Comparison of ENCODE assay signal across 17 cellular contexts in the genomic region with DNA sequence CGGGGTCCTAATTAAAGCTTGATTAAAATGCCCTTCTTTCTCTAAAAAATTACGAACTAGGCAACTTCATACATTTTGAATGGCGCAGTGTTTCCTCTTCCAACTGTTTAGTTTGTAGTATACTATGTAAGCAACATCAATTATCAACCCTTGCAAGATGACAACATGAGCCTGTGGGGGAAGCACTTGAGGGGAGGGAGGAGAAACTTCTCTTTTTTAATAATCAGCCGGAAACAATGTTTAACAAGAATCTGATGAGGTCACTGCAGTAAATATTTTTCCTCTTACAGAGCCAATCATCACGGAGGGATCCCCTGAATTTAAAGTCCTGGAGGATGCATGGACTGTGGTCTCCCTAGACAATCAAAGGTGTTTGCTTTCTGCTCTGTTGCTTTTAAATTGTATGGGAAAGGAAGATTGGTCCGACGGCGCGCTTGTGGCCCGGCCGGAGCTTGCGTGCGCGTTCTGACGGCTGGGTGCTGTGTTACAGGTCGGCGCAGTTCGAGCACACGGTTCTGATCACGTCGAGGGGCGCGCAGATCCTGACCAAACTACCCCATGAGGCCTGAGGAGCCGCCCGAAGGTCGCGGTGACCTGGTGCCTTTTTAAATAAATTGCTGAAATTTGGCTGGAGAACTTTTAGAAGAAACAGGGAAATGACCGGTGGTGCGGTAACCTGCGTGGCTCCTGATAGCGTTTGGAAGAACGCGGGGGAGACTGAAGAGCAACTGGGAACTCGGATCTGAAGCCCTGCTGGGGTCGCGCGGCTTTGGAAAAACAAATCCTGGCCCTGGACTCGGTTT.
A peak's percentile ranks its signal among the peaks of the same experiment; 100 is the strongest.
DNase-seq lines count a peak whose midpoint lies in the region; ATAC-seq lines count a peak whose summit lies in the region.
"Had no signal": no experiment of that assay in that cellular context is flagged by ENCODE, and none has a peak within 500 bp of the region (broad histone marks: within the 10 kb centered on the region; RNA-seq: fewer than 3 reads in every experiment).

No MANE protein-coding gene starts in this region.

- H3K4me3 Mint-ChIP-seq in stimulated activated naive CD8-positive, alpha-beta T cell treated with anti-CD3 and anti-CD28 coated beads, Interleukin-15, Interleukin-2, amounts not matched to agents 100 ng/mL and 50 ng/mL, for 24 hours: no peak overlapping the region
- H3K4me3 Mint-ChIP-seq in stimulated activated naive CD8-positive, alpha-beta T cell treated with anti-CD3 and anti-CD28 coated beads, Interleukin-15, amount 100 ng/mL, for 72 hours: peak overlapping the region in 1 of 2 donors; percentile 24
- no peak overlapping the region for H3K4me3 Mint-ChIP-seq in effector memory CD8-positive, alpha-beta T cell

- H3K27me3 Mint-ChIP-seq in stimulated activated naive CD8-positive, alpha-beta T cell treated with anti-CD3 and anti-CD28 coated beads, Interleukin-15, Interleukin-2, amounts not matched to agents 100 ng/mL and 50 ng/mL, for 24 hours: peaks cover 61% of the 10 kb centered on the region
- peaks cover 100% of the 10 kb centered on the region for H3K27me3 Mint-ChIP-seq in stimulated activated naive CD8-positive, alpha-beta T cell treated with anti-CD3 and anti-CD28 coated beads, Interleukin-15, amount 100 ng/mL, for 72 hours
- peaks cover 81 to 82% of the 10 kb centered on the region in 2 donors for H3K27me3 Mint-ChIP-seq in effector memory CD8-positive, alpha-beta T cell

- no peak overlapping the region for H3K27ac ChIP-seq in iPS-18a (ENCODE audit: low read length)
- H3K27ac ChIP-seq: BLaER1 treated with 17β-estradiol and CSF1 and Interleukin-3, amounts not matched to agents 10 nM and 100 nM; body of pancreas; heart right ventricle; prostate gland had no signal

- no peak for DNase-seq in stimulated activated naive CD8-positive, alpha-beta T cell treated with anti-CD3 and anti-CD28 coated beads, Interleukin-15, amount 100 ng/mL, for 72 hours
- peak; percentile 77 for DNase-seq in NOMO-1 treated with dmso at 0.1 percent for 144 hours (lab: John Stamatoyannopoulos, UW; ENCODE audit: unreplicated experiment)
- DNase-seq in activated CD4-positive, CD25-positive, alpha-beta regulatory T cell treated with anti-CD3 and anti-CD28 coated beads, Interleukin-2, amount 50 U/mL, for 72 hours: no peak
- no peak for DNase-seq in effector memory CD8-positive, alpha-beta T cell
- DNase-seq: body of pancreas; heart right ventricle; NCI-H2227 treated with DMSO at 0.1 percent for 48 hours; RPMI8226; stimulated activated CD4-positive, alpha-beta T cell treated with anti-CD3 and anti-CD28 coated beads, Interleukin-4, amount 100 ng/mL, for 1 hour; stimulated activated naive CD8-positive, alpha-beta T cell treated with anti-CD3 and anti-CD28 coated beads, Interleukin-15, Interleukin-2, amounts not matched to agents 100 U/mL and 50 U/mL, for 24 hours had no signal

- no peaks in the 10 kb centered on the region for H3K9me3 ChIP-seq in iPS-18a (ENCODE audit: control insufficient read depth, low read depth, low read length)
- H3K9me3 ChIP-seq: body of pancreas, heart right ventricle, prostate gland had no signal

- peaks cover 23% of the 10 kb centered on the region for H3K4me1 Mint-ChIP-seq in stimulated activated naive CD8-positive, alpha-beta T cell treated with anti-CD3 and anti-CD28 coated beads, Interleukin-15, Interleukin-2, amounts not matched to agents 100 ng/mL and 50 ng/mL, for 24 hours (ENCODE audit: low read depth)
- H3K4me1 Mint-ChIP-seq in stimulated activated naive CD8-positive, alpha-beta T cell treated with anti-CD3 and anti-CD28 coated beads, Interleukin-15, amount 100 ng/mL, for 72 hours: peaks cover 43% of the 10 kb centered on the region
- peaks cover 20 to 21% of the 10 kb centered on the region in 2 donors for H3K4me1 Mint-ChIP-seq in effector memory CD8-positive, alpha-beta T cell (ENCODE audit: low read depth in 2 of 2)

- peak overlapping the region; percentile 19 for H3K27ac Mint-ChIP-seq in stimulated activated naive CD8-positive, alpha-beta T cell treated with anti-CD3 and anti-CD28 coated beads, Interleukin-15, Interleukin-2, amounts not matched to agents 100 ng/mL and 50 ng/mL, for 24 hours
- no peak overlapping the region for H3K27ac Mint-ChIP-seq in stimulated activated naive CD8-positive, alpha-beta T cell treated with anti-CD3 and anti-CD28 coated beads, Interleukin-15, amount 100 ng/mL, for 72 hours
- H3K27ac Mint-ChIP-seq in effector memory CD8-positive, alpha-beta T cell: peak overlapping the region in 1 of 2 donors; percentile 27

- H3K9me3 Mint-ChIP-seq in stimulated activated naive CD8-positive, alpha-beta T cell treated with anti-CD3 and anti-CD28 coated beads, Interleukin-15, Interleukin-2, amounts not matched to agents 100 ng/mL and 50 ng/mL, for 24 hours: peaks cover 3% of the 10 kb centered on the region
- H3K9me3 Mint-ChIP-seq in stimulated activated naive CD8-positive, alpha-beta T cell treated with anti-CD3 and anti-CD28 coated beads, Interleukin-15, amount 100 ng/mL, for 72 hours: no peaks in the 10 kb centered on the region
- no peaks in the 10 kb centered on the region for H3K9me3 Mint-ChIP-seq in effector memory CD8-positive, alpha-beta T cell

- peaks cover 18% of the 10 kb centered on the region for H3K4me1 ChIP-seq in iPS-18a (ENCODE audit: control insufficient read depth, low read depth, low read length)

- no peaks in the 10 kb centered on the region for H3K36me3 ChIP-seq in iPS-18a (ENCODE audit: control insufficient read depth, low read depth, low read length)
- H3K36me3 ChIP-seq: BLaER1 treated with 17β-estradiol and CSF1 and Interleukin-3, amounts not matched to agents 10 nM and 100 nM; heart right ventricle; prostate gland had no signal

- H3K27me3 ChIP-seq in iPS-18a (ENCODE audit: control insufficient read depth, insufficient read depth, low read length): peaks cover 96% of the 10 kb centered on the region

- peak overlapping the region; percentile 25 for H3K4me3 ChIP-seq in iPS-18a (ENCODE audit: low read length)
- H3K4me3 ChIP-seq: body of pancreas, lung, prostate gland had no signal

- no peak for ATAC-seq in stimulated activated naive CD8-positive, alpha-beta T cell treated with anti-CD3 and anti-CD28 coated beads, Interleukin-15, amount 100 ng/mL, for 72 hours
- no peak for ATAC-seq in effector memory CD8-positive, alpha-beta T cell (replicated peaks)
- no peak for ATAC-seq in HG03457 (IDR thresholded peaks at IDR 0.05; ENCODE audit: unreplicated experiment)
- no peak for ATAC-seq in HG03520 (IDR thresholded peaks at IDR 0.05; ENCODE audit: unreplicated experiment)
- ATAC-seq: body of pancreas; heart right ventricle; stimulated activated naive CD8-positive, alpha-beta T cell treated with anti-CD3 and anti-CD28 coated beads, Interleukin-15, Interleukin-2, amounts not matched to agents 100 U/mL and 50 U/mL, for 24 hours had no signal

- no peak overlapping the region for H3K9ac ChIP-seq in iPS-18a (ENCODE audit: low read length)
- H3K9ac ChIP-seq: BLaER1 treated with 17β-estradiol and CSF1 and Interleukin-3, amounts not matched to agents 10 nM and 100 nM had no signal

- peaks cover 10% of the 10 kb centered on the region for H3K36me3 Mint-ChIP-seq in stimulated activated naive CD8-positive, alpha-beta T cell treated with anti-CD3 and anti-CD28 coated beads, Interleukin-15, Interleukin-2, amounts not matched to agents 100 ng/mL and 50 ng/mL, for 24 hours (ENCODE audit: low read depth)
- H3K36me3 Mint-ChIP-seq in effector memory CD8-positive, alpha-beta T cell (ENCODE audit: insufficient read depth): peaks cover 38% of the 10 kb centered on the region
